Comparison of ENCODE assay signal across 8 cellular contexts in genomic region chr7:43439631-43440401, GRCh38.
DNase-seq lines count a peak whose midpoint lies in the region; FAIRE-seq and TF ChIP-seq lines count a peak whose summit lies in the region.

No MANE protein-coding gene starts in this region.

- DNase-seq in Daoy (ENCODE audit: low read depth) (peak; percentile 77), H54 (ENCODE audit: insufficient read length, low spot score) (peak; percentile 91), NCI-H1105 treated with DMSO at 0.1 percent for 48 hours (lab: John Stamatoyannopoulos, UW) (peak; percentile 51), dermis microvascular lymphatic vessel endothelial cell (ENCODE audit: low read depth in 2 of 2) (peak; percentile 6 to 55), mucosa of gallbladder (ENCODE audit: low spot score) (peak; percentile 18), T1000 (lab: John Stamatoyannopoulos, UW) (no peak)
- DNase-seq in activated CD4-positive, CD25-positive, alpha-beta regulatory T cell treated with anti-CD3 and anti-CD28 coated beads, Interleukin-2, amount 50 U/mL, for 72 hours, result peak; percentile 68
- peak in 4 of 6 experiments; percentile 6 to 21 (median 14) for DNase-seq in stimulated activated naive CD4-positive, alpha-beta T cell (lab: John Stamatoyannopoulos, UW)

- no peak for TF ChIP-seq POLR2A in H54 (IDR thresholded peaks at IDR 0.05; ENCODE audit: low read depth, low read length)

- peak; percentile 15 for FAIRE-seq in H54 (lab: Jason Lieb, UNC)
